8 cellular contexts compared by ENCODE assay signal in the genomic region with DNA sequence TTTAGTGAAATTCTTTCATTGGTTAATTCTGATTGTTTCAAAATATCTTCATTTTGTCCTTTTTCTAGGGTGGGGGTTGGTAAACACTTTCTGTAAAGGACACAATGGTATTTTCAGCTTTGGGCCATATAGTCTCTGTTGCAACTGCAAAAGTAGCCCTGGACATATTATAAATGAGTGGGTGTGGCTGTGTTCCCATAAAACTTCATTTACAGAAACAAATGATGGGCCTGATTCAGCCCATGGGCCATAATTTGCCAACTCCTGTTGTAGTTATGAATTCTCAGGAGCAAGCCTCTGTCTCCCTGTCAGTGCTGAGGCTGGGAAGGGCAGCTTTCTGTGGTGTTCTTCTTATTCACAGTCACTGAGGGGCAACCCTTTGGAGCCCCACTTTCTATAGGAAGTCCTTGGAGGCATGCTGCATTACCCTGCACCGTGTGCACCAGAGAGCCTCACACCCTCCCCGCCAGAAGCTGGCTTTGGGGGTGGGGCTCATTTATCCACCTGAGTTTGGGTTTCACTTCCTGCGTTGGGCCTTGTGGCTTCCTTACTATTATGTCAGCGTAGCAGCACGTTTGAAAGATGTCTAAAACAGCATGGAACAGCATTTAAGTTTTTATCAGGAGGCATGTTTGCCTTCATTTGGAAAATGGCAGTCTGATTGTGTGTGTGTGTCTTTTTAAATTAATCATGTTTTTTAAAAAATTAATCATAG.
A peak's percentile ranks its signal among the peaks of the same experiment; 100 is the strongest.
DNase-seq lines count a peak whose midpoint lies in the region; ATAC-seq and TF ChIP-seq lines count a peak whose summit lies in the region.
"Not testable (repeated sequence)": the region's sequence is repeated elsewhere in the genome, so short reads cannot be mapped to it uniquely, and the experiment has no call there.

No MANE protein-coding gene starts in this region.

- peaks cover 23% of the 10 kb centered on the region for H3K27me3 Mint-ChIP-seq in activated CD8-positive, alpha-beta memory T cell treated with anti-CD3 and anti-CD28 coated beads, Interleukin-2, amount 10 ng/mL, durations not matched to agents 7 days and 5 days
- H3K27me3 Mint-ChIP-seq in stimulated activated naive CD8-positive, alpha-beta T cell treated with anti-CD3 and anti-CD28 coated beads, Interleukin-15, Interleukin-2, amounts not matched to agents 100 ng/mL and 50 ng/mL, for 24 hours = not testable (repeated sequence)

- not testable (repeated sequence) for H3K36me3 ChIP-seq in OCI-LY1 (ENCODE audit: insufficient read depth, low read length); effector memory CD4-positive, alpha-beta T cell (ENCODE audit: control insufficient read depth, insufficient read depth, low read length)

- H3K79me2 ChIP-seq in OCI-LY1 (ENCODE audit: insufficient read depth, low read length) = not testable (repeated sequence)

- H3K4me1 Mint-ChIP-seq in activated CD8-positive, alpha-beta memory T cell treated with anti-CD3 and anti-CD28 coated beads, Interleukin-2, amount 10 ng/mL, durations not matched to agents 7 days and 5 days = peaks cover 36% of the 10 kb centered on the region
- H3K4me1 Mint-ChIP-seq in stimulated activated naive CD8-positive, alpha-beta T cell treated with anti-CD3 and anti-CD28 coated beads, Interleukin-15, Interleukin-2, amounts not matched to agents 100 ng/mL and 50 ng/mL, for 24 hours (ENCODE audit: low read depth) = peaks cover 29% of the 10 kb centered on the region

- H2AFZ ChIP-seq in OCI-LY1 (ENCODE audit: low read length) = peak overlapping the region; percentile 91; the same call in 1 of the 2 replicates

- H3K4me3 Mint-ChIP-seq in activated CD8-positive, alpha-beta memory T cell treated with anti-CD3 and anti-CD28 coated beads, Interleukin-2, amount 10 ng/mL, durations not matched to agents 7 days and 5 days = not testable (repeated sequence)
- peak overlapping the region; percentile 42 for H3K4me3 Mint-ChIP-seq in stimulated activated naive CD8-positive, alpha-beta T cell treated with anti-CD3 and anti-CD28 coated beads, Interleukin-15, Interleukin-2, amounts not matched to agents 100 ng/mL and 50 ng/mL, for 24 hours

- H3K27me3 ChIP-seq in OCI-LY1 (ENCODE audit: insufficient read depth, low read length); effector memory CD4-positive, alpha-beta T cell (replicated peaks; ENCODE audit: control insufficient read depth, insufficient read depth, low read length, poor library complexity, severe bottlenecking): not testable (repeated sequence)

- not testable (repeated sequence) for H3K9me2 ChIP-seq in OCI-LY1 (ENCODE audit: low read depth, low read length)

- not testable (repeated sequence) for H3K27ac Mint-ChIP-seq in activated CD8-positive, alpha-beta memory T cell treated with anti-CD3 and anti-CD28 coated beads, Interleukin-2, amount 10 ng/mL, durations not matched to agents 7 days and 5 days
- H3K27ac Mint-ChIP-seq in stimulated activated naive CD8-positive, alpha-beta T cell treated with anti-CD3 and anti-CD28 coated beads, Interleukin-15, Interleukin-2, amounts not matched to agents 100 ng/mL and 50 ng/mL, for 24 hours = peak overlapping the region; percentile 56

- H3K4me2 ChIP-seq in OCI-LY1 (ENCODE audit: low read length) = not testable (repeated sequence)

- CTCF ChIA-PET in activated CD8-positive, alpha-beta memory T cell treated with anti-CD3 and anti-CD28 coated beads, Interleukin-2, amount 10 ng/mL, durations not matched to agents 7 days and 5 days (lab: Charles Lee) = not testable (repeated sequence)

- not testable (repeated sequence) for H4K20me1 ChIP-seq in OCI-LY1 (ENCODE audit: insufficient read depth, low read length)

- not testable (repeated sequence) for H3K9ac ChIP-seq in OCI-LY1 (ENCODE audit: low read length)

- ATAC-seq in GM18502 (IDR thresholded peaks at IDR 0.05; ENCODE audit: poor library complexity, unreplicated experiment) (peak; percentile 95), GM19455 (IDR thresholded peaks at IDR 0.05; ENCODE audit: unreplicated experiment) (peak; percentile 63), HG02763 (IDR thresholded peaks at IDR 0.05; ENCODE audit: unreplicated experiment) (peak; percentile 92), HG03457 (IDR thresholded peaks at IDR 0.05; ENCODE audit: unreplicated experiment) (peak; percentile 91)
- ATAC-seq in activated CD8-positive, alpha-beta memory T cell treated with anti-CD3 and anti-CD28 coated beads, Interleukin-2, amount 10 ng/mL, durations not matched to agents 7 days and 5 days = peak; percentile 98

- DNase-seq in activated CD8-positive, alpha-beta memory T cell treated with anti-CD3 and anti-CD28 coated beads, Interleukin-2, amount 10 ng/mL, durations not matched to agents 7 days and 5 days = peak; percentile 80
- peak in 2 of 3 donors; percentile 8 to 12 for DNase-seq in effector memory CD4-positive, alpha-beta T cell

- H3K4me1 ChIP-seq in OCI-LY1 (ENCODE audit: insufficient read depth, low read length, severe bottlenecking) = peaks cover 17% of the 10 kb centered on the region
- H3K4me1 ChIP-seq in effector memory CD4-positive, alpha-beta T cell (ENCODE audit: control insufficient read depth, insufficient read depth, low read length, poor library complexity, severe bottlenecking) = not testable (repeated sequence)

- not testable (repeated sequence) for H3K27ac ChIP-seq in OCI-LY1 (ENCODE audit: low read depth, low read length, poor library complexity, severe bottlenecking); effector memory CD4-positive, alpha-beta T cell (ENCODE audit: insufficient read depth, low read length, poor library complexity, severe bottlenecking)

- not testable (repeated sequence) for H3K9me3 Mint-ChIP-seq in activated CD8-positive, alpha-beta memory T cell treated with anti-CD3 and anti-CD28 coated beads, Interleukin-2, amount 10 ng/mL, durations not matched to agents 7 days and 5 days (ENCODE audit: low read depth); stimulated activated naive CD8-positive, alpha-beta T cell treated with anti-CD3 and anti-CD28 coated beads, Interleukin-15, Interleukin-2, amounts not matched to agents 100 ng/mL and 50 ng/mL, for 24 hours

- H3K9me3 ChIP-seq in OCI-LY1 (ENCODE audit: low read length); effector memory CD4-positive, alpha-beta T cell (ENCODE audit: control insufficient read depth, low read length): not testable (repeated sequence)

- TF ChIP-seq CTCF in OCI-LY1 (IDR thresholded peaks at IDR 0.05; ENCODE audit: low read length) = not testable (repeated sequence)

- peaks cover 25% of the 10 kb centered on the region for H3K36me3 Mint-ChIP-seq in activated CD8-positive, alpha-beta memory T cell treated with anti-CD3 and anti-CD28 coated beads, Interleukin-2, amount 10 ng/mL, durations not matched to agents 7 days and 5 days
- H3K36me3 Mint-ChIP-seq in stimulated activated naive CD8-positive, alpha-beta T cell treated with anti-CD3 and anti-CD28 coated beads, Interleukin-15, Interleukin-2, amounts not matched to agents 100 ng/mL and 50 ng/mL, for 24 hours (ENCODE audit: low read depth) = peaks cover 12% of the 10 kb centered on the region

- H3F3A ChIP-seq in OCI-LY1 (ENCODE audit: insufficient read depth, low read length) = not testable (repeated sequence)

- H3K4me3 ChIP-seq in OCI-LY1 (ENCODE audit: low read depth, low read length, poor library complexity, severe bottlenecking); effector memory CD4-positive, alpha-beta T cell (ENCODE audit: insufficient read depth, low read depth, low read length, poor library complexity, severe bottlenecking): not testable (repeated sequence)
